8 cellular contexts compared by ENCODE assay signal in the genomic region with DNA sequence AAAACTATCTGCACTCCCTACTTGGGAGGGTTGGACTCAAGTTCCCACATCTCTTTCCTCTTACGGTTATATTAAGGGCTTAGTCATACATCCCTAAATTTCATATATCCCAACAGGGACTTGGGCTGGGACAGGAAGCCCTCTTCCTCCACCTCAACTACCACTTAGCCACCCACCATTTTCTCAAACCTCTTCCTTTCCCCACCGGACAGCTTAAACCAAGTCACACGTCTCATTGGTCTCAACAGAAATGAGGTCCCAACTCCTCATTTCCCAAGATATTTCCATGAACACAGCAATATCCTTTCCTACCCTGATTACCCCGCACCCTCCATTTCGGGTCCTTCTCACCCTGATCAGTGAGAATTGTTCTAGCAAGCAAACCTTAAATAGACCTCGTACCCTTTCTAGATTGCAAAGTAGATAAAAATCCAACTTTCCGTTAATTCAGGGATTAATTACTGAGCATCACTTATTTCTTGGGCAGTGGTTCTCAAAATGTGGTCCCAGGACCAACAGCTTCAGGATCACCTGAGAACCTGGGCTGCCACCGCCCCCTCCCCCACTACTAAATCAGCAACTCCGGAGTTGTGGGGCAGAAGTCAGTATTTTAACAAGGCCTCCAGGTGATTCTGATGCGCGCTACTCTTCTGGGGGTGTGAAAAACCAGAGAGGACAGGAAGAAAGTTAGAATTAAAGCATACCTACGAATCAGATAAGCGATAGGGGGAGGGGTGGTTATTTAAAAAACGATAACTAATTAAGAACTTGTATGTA. TPM values are rescaled to one million over a fixed set of nuclear protein-coding genes. Genes with fewer than 3 reads are reported as not detected.
DNase-seq lines count a peak whose midpoint lies in the region; ATAC-seq and TF ChIP-seq lines count a peak whose summit lies in the region.

No MANE protein-coding gene starts in this region.

- H3K4ac ChIP-seq in mesenchymal stem cell (ENCODE audit: low read depth in 1 of 2, low read length in 2 of 2): peak overlapping the region in 1 of 2 experiments; percentile 5

- no peaks in the 10 kb centered on the region for H3K9me2 ChIP-seq in SU-DHL-6 (replicated peaks; ENCODE audit: insufficient read depth, low read length)

- H3K27ac ChIP-seq in SU-DHL-6 (ENCODE audit: low read depth, low read length): peak overlapping the region; percentile 44
- H3K27ac ChIP-seq in mesenchymal stem cell (ENCODE audit: low read length, poor library complexity, severe bottlenecking): peak overlapping the region; percentile 52
- H3K27ac ChIP-seq in substantia nigra (ENCODE audit: low read depth, low read length, poor library complexity, severe bottlenecking): peak overlapping the region; percentile 85

- peak overlapping the region in 1 of 2 experiments; percentile 47 for H2BK12ac ChIP-seq in mesenchymal stem cell (ENCODE audit: low read length in 2 of 2)

- H3K9ac ChIP-seq in SU-DHL-6 (ENCODE audit: low read length): peak overlapping the region; percentile 84
- H3K9ac ChIP-seq in mesenchymal stem cell (ENCODE audit: low read length): peak overlapping the region; percentile 97

- no peaks in the 10 kb centered on the region for H4K20me1 ChIP-seq in SU-DHL-6 (ENCODE audit: low read depth, low read length)

- H3K79me1 ChIP-seq in mesenchymal stem cell (replicated peaks; ENCODE audit: low read length, poor library complexity, severe bottlenecking): peaks cover 31% of the 10 kb centered on the region

- no peak overlapping the region for H3K23ac ChIP-seq in mesenchymal stem cell (ENCODE audit: low read length in 2 of 2)

- no peak overlapping the region for H3K14ac ChIP-seq in mesenchymal stem cell (ENCODE audit: low read length in 2 of 2)

- DNase-seq in AG09309 (ENCODE audit: low read depth) (no peak), mesenchymal stem cell (peak; percentile 12), substantia nigra (lab: John Stamatoyannopoulos, UW) (peak in 14 of 49 donors; percentile 2 to 38 (median 18)), NCI-H446 (lab: John Stamatoyannopoulos, UW) (no peak)
- DNase-seq in effector CD4-positive, alpha-beta T cell: peak; percentile 19

- WGBS in mesenchymal stem cell: 38% methylated on average over 10 of the region's 14 CpGs

- H2AK5ac ChIP-seq in mesenchymal stem cell (ENCODE audit: low read length, severe bottlenecking): peak overlapping the region; percentile 67

- no peak overlapping the region for H2BK5ac ChIP-seq in mesenchymal stem cell (ENCODE audit: low read depth, low read length, poor library complexity, severe bottlenecking)

- H2BK120ac ChIP-seq in mesenchymal stem cell (ENCODE audit: low read depth, low read length): no peak overlapping the region

- no peaks in the 10 kb centered on the region for H3F3A ChIP-seq in SU-DHL-6 (ENCODE audit: insufficient read depth)

- TF ChIP-seq CTCF in AG09309 (IDR thresholded peaks at IDR 0.05; ENCODE audit: control insufficient read depth, insufficient read depth, low read depth, low read length, missing control alignments): no peak
- TF ChIP-seq CTCF in SU-DHL-6 (IDR thresholded peaks at IDR 0.05; ENCODE audit: insufficient read depth, low read length, poor library complexity, severe bottlenecking): no peak

- H3K4me1 ChIP-seq in mesenchymal stem cell (ENCODE audit: control insufficient read depth, insufficient read depth, low read depth, low read length): peaks cover 4% of the 10 kb centered on the region

- H3K9me3 ChIP-seq in SU-DHL-6 (ENCODE audit: insufficient read depth, low read length) (peaks cover 9% of the 10 kb centered on the region; the same call in 1 of the 2 replicates), mesenchymal stem cell (ENCODE audit: control insufficient read depth, low read length) (peaks cover 48% of the 10 kb centered on the region)

- peak overlapping the region; percentile 67 for H2BK15ac ChIP-seq in mesenchymal stem cell (ENCODE audit: low read depth, poor library complexity, severe bottlenecking)

- H3K27me3 ChIP-seq in SU-DHL-6 (ENCODE audit: low read length): no peaks in the 10 kb centered on the region
- H3K27me3 ChIP-seq in mesenchymal stem cell (ENCODE audit: control insufficient read depth in 1 of 2, insufficient read depth in 1 of 2, low read length in 2 of 2): no peaks in the 10 kb centered on the region

- H3K79me2 ChIP-seq in SU-DHL-6 (ENCODE audit: insufficient read depth, low read length): peaks cover 81% of the 10 kb centered on the region

- H2AFZ ChIP-seq in SU-DHL-6 (ENCODE audit: low read depth, low read length, severe bottlenecking) (peak overlapping the region; percentile 93), mesenchymal stem cell (ENCODE audit: low read depth, low read length) (peak overlapping the region; percentile 57)

- H3K36me3 ChIP-seq in SU-DHL-6 (ENCODE audit: low read length): peaks cover 21% of the 10 kb centered on the region
- peaks cover 10 to 37% of the 10 kb centered on the region in 2 experiments for H3K36me3 ChIP-seq in mesenchymal stem cell (ENCODE audit: control insufficient read depth in 1 of 2, insufficient read depth in 2 of 2, low read depth in 1 of 2, low read length in 2 of 2)

- peak overlapping the region; percentile 80 for H4K8ac ChIP-seq in mesenchymal stem cell (ENCODE audit: low read length)

- no peak overlapping the region for H4K91ac ChIP-seq in mesenchymal stem cell (ENCODE audit: low read length)

- peak overlapping the region; percentile 80 for H3K4me3 ChIP-seq in AG09309 (ENCODE audit: control insufficient read depth, low read depth, low read length)
- H3K4me3 ChIP-seq in SU-DHL-6 (ENCODE audit: insufficient read depth, low read length, poor library complexity, severe bottlenecking): peak overlapping the region; percentile 77
- peak overlapping the region; percentile 79 to 97 for H3K4me3 ChIP-seq in mesenchymal stem cell (ENCODE audit: insufficient read depth in 1 of 2, low read depth in 1 of 2, low read length in 2 of 2)

- peak overlapping the region; percentile 72 to 82 for H3K18ac ChIP-seq in mesenchymal stem cell (ENCODE audit: low read depth in 1 of 2, low read length in 2 of 2)

- H3K4me2 ChIP-seq in SU-DHL-6 (ENCODE audit: low read depth, low read length, poor library complexity, severe bottlenecking) (peak overlapping the region; percentile 77), mesenchymal stem cell (ENCODE audit: low read length, poor library complexity, severe bottlenecking) (peak overlapping the region; percentile 87)

- peak; percentile 14 for ATAC-seq in GM18873 (IDR thresholded peaks at IDR 0.05; ENCODE audit: low FRiP score, unreplicated experiment)
- ATAC-seq in HG03097 (IDR thresholded peaks at IDR 0.05; ENCODE audit: low FRiP score, unreplicated experiment): peak; percentile 33

RNA-seq across cellular contexts. Expression of gene ZSCAN30, which starts 0.5 kb away (rescaled TPM):
- polyA plus RNA-seq in mesenchymal stem cell (2013, experiment 1 of 2): 8.5 TPM
- polyA plus RNA-seq in mesenchymal stem cell (2013, experiment 2 of 2): 8.3 TPM

RNA-seq across cellular contexts. Expression of gene ZNF397, which starts 48.6 kb away (rescaled TPM):
- 4.0 TPM for polyA plus RNA-seq in mesenchymal stem cell (2013, experiment 1 of 2)
- polyA plus RNA-seq in mesenchymal stem cell (2013, experiment 2 of 2): 3.6 TPM

RNA-seq across cellular contexts. Expression of gene ZNF24, which starts 54.7 kb away (rescaled TPM):
- 16.6 TPM for polyA plus RNA-seq in mesenchymal stem cell (2013, experiment 1 of 2)
- 17.0 TPM for polyA plus RNA-seq in mesenchymal stem cell (2013, experiment 2 of 2)

Comparison
In these comparisons a context has a peak if more than half of its experiments do, and no peak if none do; other contexts are left out.
1. DNase-seq: peak in effector CD4-positive, alpha-beta T cell (single experiment) and mesenchymal stem cell (single experiment); none in AG09309 (single experiment) and NCI-H446 (0 of 2).
2. Peak in every context shown above with its lines, with median percentiles within 50 percentile points of each other: H3K4me3 ChIP-seq and H3K27ac ChIP-seq.